In genomic region chr1:117244971-117245370, GRCh38 we compare ENCODE assay signal across 34 cellular contexts. TPM values are rescaled to one million over a fixed set of nuclear protein-coding genes. Genes with fewer than 3 reads are reported as not detected.
"Had no signal": no experiment of that assay in that cellular context is flagged by ENCODE, and none has a peak within 500 bp of the region (broad histone marks: within the 10 kb centered on the region; RNA-seq: fewer than 3 reads in every experiment).

No MANE protein-coding gene starts in this region.

- DNase-seq: activated CD4-positive, alpha-beta T cell treated with anti-CD3 and anti-CD28 coated beads, Interleukin-2, amount 10 ng/mL, durations not matched to agents 7 days and 5 days; activated CD4-positive, alpha-beta T cell treated with anti-CD3 and anti-CD28 coated beads, Interleukin-2, amount 50 U/mL, for 48 hours; activated CD4-positive, CD25-positive, alpha-beta regulatory T cell; activated CD8-positive, alpha-beta T cell treated with anti-CD3 and anti-CD28 coated beads, Interleukin-2, amount 10 ng/mL, durations not matched to agents 7 days and 5 days; activated gamma-delta T cell treated with Interleukin-2 at 50 U/mL for 16 hours; activated naive CD4-positive, alpha-beta T cell treated with anti-CD3 and anti-CD28 coated beads for 36 hours; activated T-cell treated with anti-CD3 and anti-CD28 coated beads, Interleukin-2, amount 50 U/mL, for 24 hours; adrenal gland; anterior cingulate cortex; brain microvascular endothelial cell; central memory CD4-positive, alpha-beta T cell; NCI-H1417; NCI-H146; NCI-H187; NCI-H2029 treated with DMSO at 0.1 percent for 48 hours; NCI-H2107; NCI-H2171; NCI-H510A treated with DMSO at 0.1 percent for 48 hours; NCI-H526 treated with DMSO at 0.1 percent for 48 hours; NCI-H774; NK-92 treated with Interleukin-12 subunit alpha and Interleukin-12 subunit beta, amount 100 ng/mL, for 24 hours; PC-3; Peyer's patch; RPMI8226; SIG-M5; SW 1271; T-helper 1 cell; T-helper 2 cell; T-helper 9 cell; WERI-Rb-1 had no signal

- FAIRE-seq: colon, K562 had no signal

- H3K4me1 ChIP-seq: adrenal gland, Peyer's patch had no signal

- H3K4me3 ChIP-seq: adrenal gland, K562, Peyer's patch had no signal

- H3K9me3 ChIP-seq: adrenal gland, Peyer's patch had no signal

- H3K27ac ChIP-seq: adrenal gland, brain microvascular endothelial cell, Peyer's patch, WERI-Rb-1 had no signal

- ATAC-seq: activated CD8-positive, alpha-beta T cell treated with anti-CD3 and anti-CD28 coated beads, Interleukin-2, amount 10 ng/mL, durations not matched to agents 7 days and 5 days; activated naive CD4-positive, alpha-beta T cell treated with anti-CD3 and anti-CD28 coated beads, Interleukin-2, amount 50 U/mL, for 72 hours; K562; PC-3 had no signal

- H3K36me3 ChIP-seq: adrenal gland, brain microvascular endothelial cell, Peyer's patch, WERI-Rb-1 had no signal

- H3K27me3 ChIP-seq: adrenal gland, brain microvascular endothelial cell, Peyer's patch had no signal

RNA-seq across cellular contexts. Expression of gene VTCN1, which starts 34.2 kb away (rescaled TPM):
- total RNA-seq: activated CD4-positive, alpha-beta T cell treated with anti-CD3 and anti-CD28 coated beads, Interleukin-2, amount 10 ng/mL, durations not matched to agents 7 days and 5 days; activated CD8-positive, alpha-beta T cell treated with anti-CD3 and anti-CD28 coated beads, Interleukin-2, amount 10 ng/mL, durations not matched to agents 7 days and 5 days; activated naive CD4-positive, alpha-beta T cell treated with anti-CD3 and anti-CD28 coated beads for 36 hours; activated naive CD4-positive, alpha-beta T cell treated with anti-CD3 and anti-CD28 coated beads, Interleukin-2, amount 50 U/mL, for 72 hours; adrenal gland; K562; M059J; PC-3; Peyer's patch had no signal
- polyA plus RNA-seq: adrenal gland, K562 had no signal
